13 cellular contexts compared by ENCODE assay signal in genomic region chr5:17146280-17146841, GRCh38.
DNase-seq lines count a peak whose midpoint lies in the region; ATAC-seq, FAIRE-seq and TF ChIP-seq lines count a peak whose summit lies in the region.
"Had no signal": no experiment of that assay in that cellular context is flagged by ENCODE, and none has a peak within 500 bp of the region (broad histone marks: within the 10 kb centered on the region; RNA-seq: fewer than 3 reads in every experiment).

No MANE protein-coding gene starts in this region.

- peaks cover 12% of the 10 kb centered on the region for H3K4me1 Mint-ChIP-seq in astrocyte (ENCODE audit: low read depth, unreplicated experiment)

- no peaks in the 10 kb centered on the region for H3K36me3 ChIP-seq in HUES6 (ENCODE audit: control insufficient read depth, insufficient read depth, low read length)
- H3K36me3 ChIP-seq in astrocyte (ENCODE audit: insufficient read depth, low read length) = no peaks in the 10 kb centered on the region
- H3K36me3 ChIP-seq in iPS-20b (ENCODE audit: insufficient read depth, low read depth, low read length) = no peaks in the 10 kb centered on the region

- DNase-seq in astrocyte (ENCODE audit: low read depth) (no peak), putamen (ENCODE audit: low spot score) (no peak)
- no peak for DNase-seq in activated effector memory CD4-positive, alpha-beta T cell treated with Interleukin-2 at 50 U/mL for 16 hours
- DNase-seq: Caco-2, DMS153, NCI-H2029, NCI-H2171, NCI-H446 treated with DMSO at 0.1 percent for 48 hours had no signal

- peak overlapping the region; percentile 74 for H3K9ac ChIP-seq in HUES6 (ENCODE audit: low read length)
- H3K9ac ChIP-seq in astrocyte (ENCODE audit: low read length) = peak overlapping the region; percentile 2
- peak overlapping the region; percentile 56 for H3K9ac ChIP-seq in iPS-20b (ENCODE audit: low read depth, low read length)

- H2AFZ ChIP-seq in astrocyte (ENCODE audit: low read depth, low read length) = no peak overlapping the region

- H3K27ac ChIP-seq in HUES6 (ENCODE audit: low read depth, low read length) (peak overlapping the region; percentile 83), astrocyte (ENCODE audit: low read depth, low read length) (peak overlapping the region; percentile 4), iPS-20b (ENCODE audit: low read length) (peak overlapping the region; percentile 48)

- H3K9me3 ChIP-seq in HUES6 (ENCODE audit: control insufficient read depth, insufficient read depth, low read depth, low read length) (no peaks in the 10 kb centered on the region), astrocyte (ENCODE audit: insufficient read depth, low read depth, low read length) (no peaks in the 10 kb centered on the region), iPS-20b (ENCODE audit: insufficient read depth, low read depth, low read length) (no peaks in the 10 kb centered on the region)
- H3K9me3 ChIP-seq: Caco-2 had no signal

- TF ChIP-seq CTCF in astrocyte (IDR thresholded peaks at IDR 0.05; ENCODE audit: insufficient read depth, low read depth, low read length) = no peak

- no peak for ATAC-seq in GM18502 (IDR thresholded peaks at IDR 0.05; ENCODE audit: poor library complexity, unreplicated experiment)
- ATAC-seq in GM21390 (IDR thresholded peaks at IDR 0.05; ENCODE audit: unreplicated experiment) = no peak
- ATAC-seq: Right ventricle myocardium inferior had no signal

- H3K27me3 ChIP-seq in HUES6 (ENCODE audit: control insufficient read depth, insufficient read depth, low read length) (no peaks in the 10 kb centered on the region), astrocyte (ENCODE audit: insufficient read depth, low read length) (no peaks in the 10 kb centered on the region), iPS-20b (ENCODE audit: insufficient read depth, low read length) (no peaks in the 10 kb centered on the region)

- H3K36me3 Mint-ChIP-seq in astrocyte (ENCODE audit: low read depth, unreplicated experiment) = no peaks in the 10 kb centered on the region

- peaks cover 3% of the 10 kb centered on the region for H3K27me3 Mint-ChIP-seq in astrocyte (ENCODE audit: low read depth, unreplicated experiment)

- H3K4me3 ChIP-seq in HUES6 (ENCODE audit: low read depth, low read length) (peak overlapping the region; percentile 9; the same call in 1 of the 2 replicates), astrocyte (ENCODE audit: insufficient read depth, low read depth, low read length) (no peak overlapping the region), iPS-20b (ENCODE audit: low read length) (no peak overlapping the region; the same call in 1 of the 2 replicates)

- H3K9me3 Mint-ChIP-seq in astrocyte (ENCODE audit: unreplicated experiment) = no peaks in the 10 kb centered on the region

- peak overlapping the region; percentile 54 for H3K4me2 ChIP-seq in astrocyte (ENCODE audit: low read length)

- H3K27ac Mint-ChIP-seq in astrocyte (ENCODE audit: unreplicated experiment) = no peak overlapping the region

- FAIRE-seq in astrocyte (lab: Jason Lieb, UNC) = no peak

- no peaks in the 10 kb centered on the region for H4K20me1 ChIP-seq in astrocyte (ENCODE audit: insufficient read depth, low read length)

- H3K79me2 ChIP-seq in astrocyte (ENCODE audit: insufficient read depth, low read length) = no peaks in the 10 kb centered on the region

- peaks cover 21% of the 10 kb centered on the region for H3K4me1 ChIP-seq in HUES6 (ENCODE audit: control insufficient read depth, insufficient read depth, low read length)
- peaks cover 12% of the 10 kb centered on the region for H3K4me1 ChIP-seq in astrocyte (ENCODE audit: insufficient read depth, low read length)
- peaks cover 32% of the 10 kb centered on the region for H3K4me1 ChIP-seq in iPS-20b (ENCODE audit: insufficient read depth, low read length)

- no peak overlapping the region for H3K4me3 Mint-ChIP-seq in astrocyte (ENCODE audit: unreplicated experiment)

Comparison
In these comparisons a context has a peak if more than half of its experiments do, and no peak if none do; other contexts are left out.
1. H3K27ac ChIP-seq: peak in every context shown above with its lines; median percentile 83 in HUES6; 48 in iPS-20b; 4 in astrocyte.
2. H3K9ac ChIP-seq: peak in every context shown above with its lines; median percentile 74 in HUES6; 56 in iPS-20b; 2 in astrocyte.